Comparison of ENCODE assay signal across 19 cellular contexts in genomic region chr22:39935622-39936021, GRCh38. TPM values are rescaled to one million over a fixed set of nuclear protein-coding genes. Genes with fewer than 3 reads are reported as not detected.
DNase-seq lines count a peak whose midpoint lies in the region; ATAC-seq and TF ChIP-seq lines count a peak whose summit lies in the region.
"Had no signal": no experiment of that assay in that cellular context is flagged by ENCODE, and none has a peak within 500 bp of the region (broad histone marks: within the 10 kb centered on the region; RNA-seq: fewer than 3 reads in every experiment).

No MANE protein-coding gene starts in this region.

- peak; percentile 33 for DNase-seq in activated CD4-positive, alpha-beta T cell treated with anti-CD3 and anti-CD28 coated beads for 36 hours
- DNase-seq in activated CD4-positive, alpha-beta T cell treated with anti-CD3 and anti-CD28 coated beads for 4 hours = no peak
- DNase-seq in T-cell = no peak
- DNase-seq in central memory CD8-positive, alpha-beta T cell (ENCODE audit: low spot score in 2 of 2) = no peak
- peak; percentile 42 for DNase-seq in pons (ENCODE audit: low spot score)
- DNase-seq in mesothelial cell of epicardium (ENCODE audit: low spot score in 2 of 2, unreplicated experiment in 2 of 2) = no peak
- no peak for DNase-seq in head of caudate nucleus
- DNase-seq in left cardiac atrium = no peak
- DNase-seq: adrenal gland; central memory CD4-positive, alpha-beta T cell; effector CD8-positive, alpha-beta T cell; GM23248; hippocampal formation; IMR-90; NCI-H2029 treated with DMSO at 0.1 percent for 48 hours; NCI-H524; pancreas; stimulated activated CD4-positive, alpha-beta T cell treated with anti-CD3 and anti-CD28 coated beads, Interleukin-4, amount 100 ng/mL, for 4 hours had no signal

- intact Hi-C loops in activated CD4-positive, alpha-beta T cell treated with anti-CD3 and anti-CD28 coated beads for 36 hours (cut with DNase I, micrococcal nuclease) = loop anchor here in 1 of 2 experiments (5.0 to 10.0 kb wide), 2 partner anchors 87 to 401 kb away; partner anchors contain the start of gene RPS19BP1
- intact Hi-C loops in head of caudate nucleus (cut with DNase I) (no loop called here), left cardiac atrium (cut with DNase I) (loop anchor here (10.0 kb wide), 2 partner anchors 69 to 89 kb away; no protein-coding TSS in a partner anchor)

- H3K4me1 Mint-ChIP-seq in activated CD4-positive, alpha-beta T cell treated with anti-CD3 and anti-CD28 coated beads for 36 hours = peaks cover 77% of the 10 kb centered on the region
- H3K4me1 Mint-ChIP-seq in T-cell (peaks cover 77 to 79% (median 78%) of the 10 kb centered on the region in 3 donors), mesothelial cell of epicardium (peaks cover 9% of the 10 kb centered on the region)
- peaks cover 77% of the 10 kb centered on the region for H3K4me1 Mint-ChIP-seq in central memory CD8-positive, alpha-beta T cell

- POLR2A ChIA-PET in activated CD4-positive, alpha-beta T cell treated with anti-CD3 and anti-CD28 coated beads for 36 hours (lab: Charles Lee) = interaction anchor here (0.6 kb wide), 1 partner anchor 64 kb away, joined by 3 read pairs; no protein-coding TSS in a partner anchor
- POLR2A ChIA-PET in T-cell (lab: Charles Lee) = interaction anchor here (0.7 to 1.5 kb wide), 4 partner anchors 9 to 15 kb away, joined by 3 to 13 read pairs (median 8); no protein-coding TSS in a partner anchor

- no peaks in the 10 kb centered on the region for H3K9me3 Mint-ChIP-seq in activated CD4-positive, alpha-beta T cell treated with anti-CD3 and anti-CD28 coated beads for 36 hours (ENCODE audit: low read depth)
- H3K9me3 Mint-ChIP-seq in T-cell (no peaks in the 10 kb centered on the region), mesothelial cell of epicardium (no peaks in the 10 kb centered on the region)
- H3K9me3 Mint-ChIP-seq in central memory CD8-positive, alpha-beta T cell = no peaks in the 10 kb centered on the region

- TF ChIP-seq CTCF in mesothelial cell of epicardium (IDR thresholded peaks at IDR 0.05; ENCODE audit: unreplicated experiment) = no peak

- H3K36me3 Mint-ChIP-seq in activated CD4-positive, alpha-beta T cell treated with anti-CD3 and anti-CD28 coated beads for 36 hours (ENCODE audit: low read depth) = no peaks in the 10 kb centered on the region
- H3K36me3 Mint-ChIP-seq in T-cell = peaks cover 3% of the 10 kb centered on the region
- H3K36me3 Mint-ChIP-seq in central memory CD8-positive, alpha-beta T cell (ENCODE audit: insufficient read depth) = peaks cover 31% of the 10 kb centered on the region
- H3K36me3 Mint-ChIP-seq in mesothelial cell of epicardium = no peaks in the 10 kb centered on the region

- CTCF ChIA-PET in activated CD4-positive, alpha-beta T cell treated with anti-CD3 and anti-CD28 coated beads for 36 hours (lab: Charles Lee) = interaction anchor here (0.7 to 4.4 kb wide), 8 partner anchors 7 to 101 kb away, joined by 3 to 53 read pairs (median 3); no protein-coding TSS in a partner anchor
- CTCF ChIA-PET in T-cell (lab: Charles Lee) = interaction anchor here in 1 of 2 donors (1.3 to 1.7 kb wide), 3 partner anchors 10 to 29 kb away, joined by 3 to 9 read pairs (median 4); no protein-coding TSS in a partner anchor

- H3K27ac Mint-ChIP-seq in activated CD4-positive, alpha-beta T cell treated with anti-CD3 and anti-CD28 coated beads for 36 hours = peak overlapping the region; percentile 92
- H3K27ac Mint-ChIP-seq in T-cell (peak overlapping the region in 1 of 2 donors; percentile 100), mesothelial cell of epicardium (no peak overlapping the region)
- peak overlapping the region; percentile 98 for H3K27ac Mint-ChIP-seq in central memory CD8-positive, alpha-beta T cell (ENCODE audit: low read depth)

- peak overlapping the region; percentile 69 for H3K4me3 Mint-ChIP-seq in activated CD4-positive, alpha-beta T cell treated with anti-CD3 and anti-CD28 coated beads for 36 hours
- H3K4me3 Mint-ChIP-seq in T-cell = peak overlapping the region; percentile 68 to 80 (median 69)
- H3K4me3 Mint-ChIP-seq in central memory CD8-positive, alpha-beta T cell = peak overlapping the region; percentile 77
- no peak overlapping the region for H3K4me3 Mint-ChIP-seq in mesothelial cell of epicardium

- no peak for ATAC-seq in activated CD4-positive, alpha-beta T cell treated with anti-CD3 and anti-CD28 coated beads for 36 hours
- no peak for ATAC-seq in T-cell (replicated peaks in 1 of 4)
- ATAC-seq in central memory CD8-positive, alpha-beta T cell (replicated peaks; ENCODE audit: extremely low read depth, poor library complexity, severe bottlenecking) = no peak
- no peak for ATAC-seq in left cardiac atrium

- no peaks in the 10 kb centered on the region for H3K27me3 Mint-ChIP-seq in activated CD4-positive, alpha-beta T cell treated with anti-CD3 and anti-CD28 coated beads for 36 hours
- no peaks in the 10 kb centered on the region for H3K27me3 Mint-ChIP-seq in T-cell
- H3K27me3 Mint-ChIP-seq in central memory CD8-positive, alpha-beta T cell = no peaks in the 10 kb centered on the region
- H3K27me3 Mint-ChIP-seq in mesothelial cell of epicardium (ENCODE audit: low read depth) = peaks cover 71% of the 10 kb centered on the region

RNA-seq across cellular contexts. Expression of gene TMA7B, which starts 24.6 kb away (rescaled TPM):
- 1 to 10 TPM in 1 of 2 experiments, under 1 TPM in 1; 0.96 to 1.1 TPM for total RNA-seq in activated CD4-positive, alpha-beta T cell treated with anti-CD3 and anti-CD28 coated beads for 36 hours
- total RNA-seq in T-cell (10 to 100 TPM in 2 of 5 donors, 1 to 10 TPM in 3; 7.8 to 18.9 (median 9.0) TPM), mesothelial cell of epicardium (not detected in 3 replicates), left cardiac atrium (not detected)
- total RNA-seq: adrenal gland, GM23248, IMR-90 had no signal

RNA-seq across cellular contexts. Expression of gene GRAP2, which starts 34.7 kb away (rescaled TPM):
- 10 to 100 TPM; 40.6 to 45.5 TPM for total RNA-seq in activated CD4-positive, alpha-beta T cell treated with anti-CD3 and anti-CD28 coated beads for 36 hours
- 100 to 1,000 TPM; 138 to 199 (median 157) TPM for total RNA-seq in T-cell
- total RNA-seq in mesothelial cell of epicardium = 0.11 TPM in 1 of 3 replicates, not detected in the others
- total RNA-seq in left cardiac atrium = 1 to 10 TPM; 2.1 to 3.8 TPM
- total RNA-seq: GM23248, IMR-90 had no signal

RNA-seq across cellular contexts. Expression of gene ENTHD1, which starts 42.1 kb away (rescaled TPM):
- under 1 TPM; 0.59 to 0.70 TPM for total RNA-seq in activated CD4-positive, alpha-beta T cell treated with anti-CD3 and anti-CD28 coated beads for 36 hours
- total RNA-seq in T-cell (under 1 TPM; 0.13 to 0.36 (median 0.20) TPM), mesothelial cell of epicardium (not detected in 3 replicates), left cardiac atrium (not detected)
- total RNA-seq: GM23248, IMR-90, pancreas, urinary bladder had no signal

RNA-seq across cellular contexts. Expression of gene FAM83F, which starts 59.1 kb away (rescaled TPM):
- total RNA-seq in activated CD4-positive, alpha-beta T cell treated with anti-CD3 and anti-CD28 coated beads for 36 hours = under 1 TPM; 0.49 to 0.91 TPM
- total RNA-seq in T-cell = 1 to 10 TPM in 2 of 5 donors, under 1 TPM in 3; 0.26 to 4.9 (median 0.79) TPM
- 6.5 to 8.0 TPM (median 7.2 TPM) in 3 replicates for total RNA-seq in mesothelial cell of epicardium
- total RNA-seq in left cardiac atrium = 1 to 10 TPM; 2.2 to 2.4 TPM
- total RNA-seq: GM23248, IMR-90 had no signal

Comparison
In these comparisons a context has a peak if more than half of its experiments do, and no peak if none do; other contexts are left out.
1. DNase-seq: peak in activated CD4-positive, alpha-beta T cell treated with anti-CD3 and anti-CD28 coated beads for 36 hours (single experiment) and pons (single experiment); none in activated CD4-positive, alpha-beta T cell treated with anti-CD3 and anti-CD28 coated beads for 4 hours (0 of 2), T-cell (0 of 34), central memory CD8-positive, alpha-beta T cell (0 of 2), mesothelial cell of epicardium (0 of 2), head of caudate nucleus (0 of 42) and left cardiac atrium (single experiment).
2. RNA of gene GRAP2, which starts 34.7 kb away (total RNA-seq): 138 to 199 TPM in T-cell and 40.6 to 45.5 TPM in activated CD4-positive, alpha-beta T cell treated with anti-CD3 and anti-CD28 coated beads for 36 hours; 2.1 to 3.8 TPM in left cardiac atrium and 0.11 TPM in mesothelial cell of epicardium; every median in the first group is over 4 times any median in the second.